1 cellular context compared by ENCODE assay signal in the genomic region with DNA sequence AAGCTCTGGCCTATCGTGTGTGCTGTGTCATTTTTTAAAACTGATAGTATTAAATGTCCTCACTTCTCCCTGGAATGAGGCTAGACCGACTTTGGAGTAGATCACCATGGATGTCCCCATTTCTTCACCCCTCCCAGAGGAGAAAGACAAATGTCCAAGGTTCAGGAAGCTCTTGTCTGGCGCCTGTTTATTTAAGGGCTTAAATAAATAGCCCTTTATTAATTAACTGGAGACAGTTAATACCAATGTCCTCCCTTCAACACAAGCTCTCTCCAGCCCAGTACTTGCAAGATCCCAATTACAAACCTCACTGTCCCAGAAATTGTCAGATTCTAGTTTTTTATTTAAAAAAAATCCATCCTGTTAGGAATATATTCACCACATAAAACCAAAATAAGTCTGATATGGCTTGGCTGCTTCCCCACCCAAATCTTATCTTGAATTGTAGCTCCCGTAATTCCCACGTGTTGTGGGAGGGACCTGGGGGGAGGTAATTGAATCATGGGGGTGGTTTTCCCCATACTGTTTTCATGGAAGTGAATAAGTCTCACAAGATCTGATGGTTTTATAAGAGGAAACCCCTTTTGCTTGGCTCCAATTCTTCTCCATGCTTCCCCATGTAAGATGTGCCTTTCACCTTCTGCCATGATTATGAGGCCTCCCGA.
A peak's percentile ranks its signal among the peaks of the same experiment; 100 is the strongest.
TF ChIP-seq lines count a peak whose summit lies in the region.

No MANE protein-coding gene starts in this region.

TF ChIP-seq in HepG2, 621 proteins besides CTCF, POLR2A, EP300 and RAD21 (continued from another document):
- TF ChIP-seq, protein P1, sequence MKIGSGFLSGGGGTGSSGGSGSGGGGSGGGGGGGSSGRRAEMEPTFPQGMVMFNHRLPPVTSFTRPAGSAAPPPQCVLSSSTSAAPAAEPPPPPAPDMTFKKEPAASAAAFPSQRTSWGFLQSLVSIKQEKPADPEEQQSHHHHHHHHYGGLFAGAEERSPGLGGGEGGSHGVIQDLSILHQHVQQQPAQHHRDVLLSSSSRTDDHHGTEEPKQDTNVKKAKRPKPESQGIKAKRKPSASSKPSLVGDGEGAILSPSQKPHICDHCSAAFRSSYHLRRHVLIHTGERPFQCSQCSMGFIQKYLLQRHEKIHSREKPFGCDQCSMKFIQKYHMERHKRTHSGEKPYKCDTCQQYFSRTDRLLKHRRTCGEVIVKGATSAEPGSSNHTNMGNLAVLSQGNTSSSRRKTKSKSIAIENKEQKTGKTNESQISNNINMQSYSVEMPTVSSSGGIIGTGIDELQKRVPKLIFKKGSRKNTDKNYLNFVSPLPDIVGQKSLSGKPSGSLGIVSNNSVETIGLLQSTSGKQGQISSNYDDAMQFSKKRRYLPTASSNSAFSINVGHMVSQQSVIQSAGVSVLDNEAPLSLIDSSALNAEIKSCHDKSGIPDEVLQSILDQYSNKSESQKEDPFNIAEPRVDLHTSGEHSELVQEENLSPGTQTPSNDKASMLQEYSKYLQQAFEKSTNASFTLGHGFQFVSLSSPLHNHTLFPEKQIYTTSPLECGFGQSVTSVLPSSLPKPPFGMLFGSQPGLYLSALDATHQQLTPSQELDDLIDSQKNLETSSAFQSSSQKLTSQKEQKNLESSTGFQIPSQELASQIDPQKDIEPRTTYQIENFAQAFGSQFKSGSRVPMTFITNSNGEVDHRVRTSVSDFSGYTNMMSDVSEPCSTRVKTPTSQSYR (CRISPR knock-in tag; IDR thresholded peaks at IDR 0.05; ENCODE audit: borderline replicate concordance), result peak; percentile 50; the same call in 1 of the 2 replicates
- TF ChIP-seq ZNF138 (CRISPR knock-in tag; IDR thresholded peaks at IDR 0.05; ENCODE audit: low read depth), result no peak
- TF ChIP-seq ZFYVE20 (CRISPR knock-in tag; IDR thresholded peaks at IDR 0.05; ENCODE audit: borderline replicate concordance, low read depth), result no peak
- TF ChIP-seq JUND (CRISPR knock-in tag; IDR thresholded peaks at IDR 0.05), result peak; percentile 37; the same call in 1 of the 2 replicates
- TF ChIP-seq ZNF430 (CRISPR knock-in tag; IDR thresholded peaks at IDR 0.05), result 0 out of 2 replicates have a peak, but pooled peaks have one; percentile 33
- TF ChIP-seq EHMT2 (IDR thresholded peaks at IDR 0.05; ENCODE audit: borderline replicate concordance, low read depth, low read length), result peak; percentile 78
- TF ChIP-seq KDM6A (CRISPR knock-in tag; IDR thresholded peaks at IDR 0.05; ENCODE audit: low read depth), result peak; percentile 95
- peak; percentile 83 for TF ChIP-seq ZMYM4 (CRISPR knock-in tag; IDR thresholded peaks at IDR 0.05)
- no peak for TF ChIP-seq NFE2L2 (IDR thresholded peaks at IDR 0.05; ENCODE audit: low read length)
- TF ChIP-seq ZNF747 (CRISPR knock-in tag; IDR thresholded peaks at IDR 0.05; ENCODE audit: borderline replicate concordance), result no peak
- TF ChIP-seq PPARG (CRISPR knock-in tag; conservative IDR thresholded peaks at IDR 0.05), result peak; percentile 68
